Comparison of ENCODE assay signal across 22 cellular contexts in the genomic region with DNA sequence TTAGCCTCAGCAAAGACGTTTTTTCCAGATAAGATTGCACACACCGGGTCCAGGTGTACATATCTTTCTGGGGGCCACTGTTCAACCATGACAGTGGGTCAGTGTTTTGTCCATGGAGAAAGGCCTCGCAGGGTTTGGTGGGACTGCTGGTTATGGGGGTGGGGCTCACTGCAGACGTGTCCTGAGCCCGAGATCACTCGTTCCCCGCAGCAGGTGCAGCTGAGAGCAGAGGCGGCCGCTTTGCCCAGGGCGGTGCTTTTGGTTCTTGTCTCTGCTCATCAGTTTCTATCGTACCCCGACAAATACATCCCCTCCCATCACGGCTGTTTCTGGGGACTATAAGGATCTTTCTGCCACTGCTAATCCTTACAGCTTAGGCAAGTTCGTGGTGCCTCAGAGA.
"Had no signal": no experiment of that assay in that cellular context is flagged by ENCODE, and none has a peak within 500 bp of the region (broad histone marks: within the 10 kb centered on the region; RNA-seq: fewer than 3 reads in every experiment).

No MANE protein-coding gene starts in this region.

- FAIRE-seq: HepG2 had no signal

- H3K27ac ChIP-seq: SJCRH30 had no signal

- H3K4me1 ChIP-seq: SJCRH30 had no signal

- H3K36me3 ChIP-seq: SJCRH30 had no signal

- ATAC-seq: HepG2, Panc1, Right ventricle myocardium inferior, SK-N-SH treated with all-trans-retinoic acid at 6 μM for 48 hours had no signal

- H3K4me3 ChIP-seq: SJCRH30 had no signal

- DNase-seq: IMR-90, Kasumi-1, KG1, MM.1S, NCI-H1092 treated with DMSO at 0.1 percent for 48 hours, NCI-H1436, NCI-H187, NCI-H2029, NCI-H2081 treated with DMSO at 0.1 percent for 48 hours, NCI-H2171, NCI-H226, NCI-H446, NCI-H510A, NCI-H524 treated with DMSO at 0.1 percent for 48 hours, NCI-H69, NCI-H774, SHP77 treated with DMSO at 0.1 percent for 48 hours, SJCRH30 had no signal

- H3K9me3 ChIP-seq: SJCRH30 had no signal
